23 cellular contexts compared by ENCODE assay signal in genomic region chr5:149576021-149576420, GRCh38. TPM values are rescaled to one million over a fixed set of nuclear protein-coding genes. Genes with fewer than 3 reads are reported as not detected.
A peak's percentile ranks its signal among the peaks of the same experiment; 100 is the strongest.
DNase-seq lines count a peak whose midpoint lies in the region; ATAC-seq and TF ChIP-seq lines count a peak whose summit lies in the region.
"Had no signal": no experiment of that assay in that cellular context is flagged by ENCODE, and none has a peak within 500 bp of the region (broad histone marks: within the 10 kb centered on the region; RNA-seq: fewer than 3 reads in every experiment).

No MANE protein-coding gene starts in this region.

- no peak overlapping the region for H3K4me3 Mint-ChIP-seq in stimulated activated effector memory CD8-positive, alpha-beta T cell treated with anti-CD3 and anti-CD28 coated beads, Interleukin-12 subunit alpha, Interleukin-12 subunit beta, amount 100 ng/mL, for 72 hours
- H3K4me3 Mint-ChIP-seq: effector memory CD8-positive, alpha-beta T cell had no signal

- intact Hi-C loops in mammary epithelial cell (cut with micrococcal nuclease): no loop called here
- intact Hi-C loops in spleen (cut with DNase I; ENCODE audit: low total_unique reads): no loop called here

- H3K9me3 Mint-ChIP-seq in stimulated activated effector memory CD8-positive, alpha-beta T cell treated with anti-CD3 and anti-CD28 coated beads, Interleukin-12 subunit alpha, Interleukin-12 subunit beta, amount 100 ng/mL, for 72 hours: no peaks in the 10 kb centered on the region
- H3K9me3 Mint-ChIP-seq: effector memory CD8-positive, alpha-beta T cell had no signal

- peaks cover 8% of the 10 kb centered on the region for H3K4me1 ChIP-seq in mammary epithelial cell (ENCODE audit: insufficient read depth, low read length)
- H3K4me1 ChIP-seq in spleen: peaks cover 0 to 6% (median 5%) of the 10 kb centered on the region in 6 donors
- H3K4me1 ChIP-seq: psoas muscle had no signal

- no peak overlapping the region for H2AFZ ChIP-seq in mammary epithelial cell (ENCODE audit: low read depth, low read length)
- H2AFZ ChIP-seq: GM23248 had no signal

- in situ Hi-C loops in mammary epithelial cell (cut with MboI; ENCODE audit: low sequenced_read_pairs in 2 of 2) (no loop called here), KBM-7 (cut with MboI; ENCODE audit: low pct_unique_long_range_greater_than_20kb, low sequenced_read_pairs) (no loop called here)

- H3K27ac Mint-ChIP-seq in stimulated activated effector memory CD8-positive, alpha-beta T cell treated with anti-CD3 and anti-CD28 coated beads, Interleukin-12 subunit alpha, Interleukin-12 subunit beta, amount 100 ng/mL, for 72 hours: no peak overlapping the region
- H3K27ac Mint-ChIP-seq: effector memory CD8-positive, alpha-beta T cell had no signal

- TF ChIP-seq CTCF in mammary epithelial cell (conservative IDR thresholded peaks at IDR 0.05 in 1 of 2, IDR thresholded peaks at IDR 0.05 in 1 of 2; ENCODE audit: extremely low read depth in 1 of 2, insufficient read depth in 1 of 2, low read depth in 1 of 2, low read length in 2 of 2) (no peak), spleen (IDR thresholded peaks at IDR 0.05 in 8 of 11, conservative IDR thresholded peaks at IDR 0.05 in 3 of 11) (no peak)

- CTCF ChIA-PET in mammary epithelial cell (lab: Charles Lee; ENCODE audit: low non-redundant PET): no interaction called here

- dilution Hi-C loops in mammary epithelial cell (cut with HindIII; ENCODE audit: low sequenced_read_pairs): no loop called here

- no peaks in the 10 kb centered on the region for H3K9me3 ChIP-seq in mammary epithelial cell (replicated peaks; ENCODE audit: insufficient read depth, low read length)
- H3K9me3 ChIP-seq in spleen: no peaks in the 10 kb centered on the region
- H3K9me3 ChIP-seq: psoas muscle had no signal

- no peak overlapping the region for H3K9ac ChIP-seq in mammary epithelial cell (ENCODE audit: insufficient read depth, low read length)
- H3K9ac ChIP-seq: GM23248 had no signal

- no peak overlapping the region for H3K27ac ChIP-seq in mammary epithelial cell (ENCODE audit: insufficient read depth, low read depth, low read length)
- no peak overlapping the region for H3K27ac ChIP-seq in spleen
- H3K27ac ChIP-seq: C4-2B, GM23248, psoas muscle had no signal

- H3K36me3 Mint-ChIP-seq in stimulated activated effector memory CD8-positive, alpha-beta T cell treated with anti-CD3 and anti-CD28 coated beads, Interleukin-12 subunit alpha, Interleukin-12 subunit beta, amount 100 ng/mL, for 72 hours: no peaks in the 10 kb centered on the region

- no TSS peak for BruUV-seq in mammary epithelial cell (replicated peaks; lab: Mats Ljungman, UMichigan)

- H3K4me2 ChIP-seq in mammary epithelial cell (ENCODE audit: insufficient read depth, low read depth, low read length): no peak overlapping the region

- TF ChIP-seq POLR2A in spleen (IDR thresholded peaks at IDR 0.05): no peak

- DNase-seq in activated T-cell treated with anti-CD3 and anti-CD28 coated beads for 48 hours (ENCODE audit: low read depth) (peak; percentile 4), mammary epithelial cell (no peak), spleen (no peak), KBM-7 (no peak)
- DNase-seq in activated T-cell treated with anti-CD3 and anti-CD28 coated beads, Interleukin-2, amount 50 U/mL, for 1 hour: no peak
- DNase-seq in activated CD8-positive, alpha-beta memory T cell treated with anti-CD3 and anti-CD28 coated beads, Interleukin-2, amount 50 U/mL, for 48 hours: peak; percentile 55
- DNase-seq in stimulated activated effector memory CD8-positive, alpha-beta T cell treated with anti-CD3 and anti-CD28 coated beads, Interleukin-12 subunit alpha, Interleukin-12 subunit beta, amount 100 ng/mL, for 72 hours (ENCODE audit: low spot score in 2 of 2): no peak
- DNase-seq: ACHN; activated CD4-positive, CD25-positive, alpha-beta regulatory T cell treated with anti-CD3 and anti-CD28 coated beads, Interleukin-2, amount 50 U/mL, for 72 hours; activated effector memory CD4-positive, alpha-beta T cell treated with anti-CD3 and anti-CD28 coated beads, Interleukin-2, amount 50 U/mL, for 16 hours; DMS53; effector memory CD8-positive, alpha-beta T cell; GM23248; KG1; left colon; NCI-H1092; NCI-H2081; NCI-H446; NK-92 treated with Interleukin-12 subunit alpha and Interleukin-12 subunit beta, amount 100 ng/mL, for 24 hours; psoas muscle; T1000 had no signal

- H3K4me1 Mint-ChIP-seq in stimulated activated effector memory CD8-positive, alpha-beta T cell treated with anti-CD3 and anti-CD28 coated beads, Interleukin-12 subunit alpha, Interleukin-12 subunit beta, amount 100 ng/mL, for 72 hours: peaks cover 9% of the 10 kb centered on the region

- 89% methylated on average over 3 of the region's 3 CpGs for WGBS in mammary epithelial cell (ENCODE audit: low coverage, missing lambda C conversion rate)
- WGBS in spleen, 5 donors: 70 to 95% (median 87%) methylated on average over 3 of the region's 3 CpGs

- no peaks in the 10 kb centered on the region for H3K36me3 ChIP-seq in mammary epithelial cell (ENCODE audit: insufficient read depth, low read length)
- H3K36me3 ChIP-seq in spleen: no peaks in the 10 kb centered on the region

- no peaks in the 10 kb centered on the region for H3K27me3 ChIP-seq in mammary epithelial cell (ENCODE audit: insufficient read depth, low read length)
- H3K27me3 ChIP-seq in spleen (replicated peaks in 1 of 7): peaks cover 0 to 14% (median 0%) of the 10 kb centered on the region in 7 donors

- ATAC-seq in GM21529 (IDR thresholded peaks at IDR 0.05; ENCODE audit: unreplicated experiment): peak; percentile 64
- peak; percentile 83 for ATAC-seq in stimulated activated effector memory CD8-positive, alpha-beta T cell treated with anti-CD3 and anti-CD28 coated beads, Interleukin-12 subunit alpha, Interleukin-12 subunit beta, amount 100 ng/mL, for 72 hours
- ATAC-seq: effector memory CD8-positive, alpha-beta T cell; left colon; psoas muscle had no signal

- H3K4me3 ChIP-seq in mammary epithelial cell (replicated peaks in 1 of 3; ENCODE audit: insufficient read depth in 1 of 3, low read depth in 2 of 3, low read length in 3 of 3) (no peak overlapping the region), spleen (no peak overlapping the region)
- H3K4me3 ChIP-seq: GM23248, psoas muscle had no signal

- H3K79me2 ChIP-seq in mammary epithelial cell (ENCODE audit: insufficient read depth, low read length): no peaks in the 10 kb centered on the region

- H4K20me1 ChIP-seq in mammary epithelial cell (ENCODE audit: insufficient read depth, low read length): no peaks in the 10 kb centered on the region

RNA-seq across cellular contexts. Expression of gene ARHGEF37, which starts 5.3 kb away (rescaled TPM):
- 10 to 100 TPM; 11.0 to 35.2 TPM for total RNA-seq in mammary epithelial cell
- polyA plus RNA-seq in mammary epithelial cell: 5.1 TPM
- polyA minus RNA-seq in mammary epithelial cell: 7.6 TPM
- 1 to 10 TPM in 6 of 7 donors, under 1 TPM in 1; 0.77 to 3.5 (median 1.4) TPM for total RNA-seq in spleen
- 1 to 10 TPM in 1 of 3 donors, under 1 TPM in 2; 0.99 to 1.3 (median 1.00) TPM for polyA plus RNA-seq in spleen

RNA-seq across cellular contexts. Expression of gene CSNK1A1, which starts 24.8 kb away (rescaled TPM):
- total RNA-seq in mammary epithelial cell: 100 to 1,000 TPM; 444 to 457 TPM
- polyA plus RNA-seq in mammary epithelial cell: 146 TPM
- polyA minus RNA-seq in mammary epithelial cell: 325 TPM
- 100 to 1,000 TPM; 165 to 223 (median 196) TPM for total RNA-seq in spleen
- polyA plus RNA-seq in spleen: 10 to 100 TPM; 31.9 to 64.7 (median 43.4) TPM

Comparison
In these comparisons a context has a peak if more than half of its experiments do, and no peak if none do; other contexts are left out.
1. DNase-seq: peak in activated T-cell treated with anti-CD3 and anti-CD28 coated beads for 48 hours (single experiment) and activated CD8-positive, alpha-beta memory T cell treated with anti-CD3 and anti-CD28 coated beads, Interleukin-2, amount 50 U/mL, for 48 hours (single experiment); none in activated T-cell treated with anti-CD3 and anti-CD28 coated beads, Interleukin-2, amount 50 U/mL, for 1 hour (single experiment), stimulated activated effector memory CD8-positive, alpha-beta T cell treated with anti-CD3 and anti-CD28 coated beads, Interleukin-12 subunit alpha, Interleukin-12 subunit beta, amount 100 ng/mL, for 72 hours (0 of 2), mammary epithelial cell (single experiment), spleen (single experiment) and KBM-7 (single experiment).